Comparison of ENCODE assay signal across 8 cellular contexts in the genomic region with DNA sequence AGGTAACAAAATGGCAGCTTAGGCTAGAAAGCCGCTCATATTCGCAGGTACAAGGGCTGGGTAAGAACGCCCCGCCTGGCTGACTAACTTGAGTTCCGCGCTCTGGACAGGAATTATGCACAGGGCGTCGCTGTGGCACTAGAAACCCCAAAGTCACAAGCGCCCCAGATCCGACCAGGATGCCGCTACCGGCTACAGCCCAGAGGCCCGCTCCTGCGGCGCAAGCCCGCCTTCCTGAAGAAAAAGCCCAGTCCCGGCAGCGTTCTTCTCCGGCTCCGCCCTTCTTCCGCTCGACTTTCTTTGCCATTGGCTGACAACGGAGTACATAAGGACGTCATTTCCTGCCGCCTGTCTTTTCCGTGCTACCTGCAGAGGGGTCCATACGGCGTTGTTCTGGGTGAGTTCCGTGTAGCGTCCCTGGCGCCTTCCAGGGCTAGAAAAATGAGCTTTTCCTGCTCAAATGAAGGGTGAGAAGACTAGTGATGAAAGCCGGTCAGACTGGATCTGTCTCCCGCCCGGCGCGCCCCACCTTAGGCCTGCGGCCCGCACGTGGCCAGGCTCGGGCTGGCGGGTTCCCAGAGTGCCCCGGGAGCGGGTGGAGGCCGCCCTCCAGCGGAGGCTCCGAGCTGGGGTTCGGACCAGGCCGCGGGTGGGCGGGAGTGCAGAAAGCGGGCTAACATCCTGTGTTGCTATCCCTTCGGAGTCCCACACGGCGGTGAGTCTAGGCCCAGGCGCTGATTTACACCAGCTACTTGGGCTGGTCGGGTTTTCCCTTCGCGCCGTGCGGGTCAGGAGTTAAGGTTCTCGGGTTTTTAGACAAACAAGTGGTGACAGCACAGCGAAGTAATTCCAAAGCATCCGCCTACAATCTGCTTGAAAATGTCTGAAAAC. TPM values are rescaled to one million over a fixed set of nuclear protein-coding genes. Genes with fewer than 3 reads are reported as not detected.
DNase-seq lines count a peak whose midpoint lies in the region; ATAC-seq and TF ChIP-seq lines count a peak whose summit lies in the region.

A gene (plus strand): TSS at position 353 of the 891 bp plus-strand sequence. CDS start 934 bp downstream, outside the sequence.

- ATAC-seq in GM18505 (IDR thresholded peaks at IDR 0.05; ENCODE audit: unreplicated experiment) (peak; percentile 92), HG02973 (IDR thresholded peaks at IDR 0.05; ENCODE audit: unreplicated experiment) (peak; percentile 88), right cardiac atrium (peak; percentile 98 to 99)

- H3K4me3 ChIP-seq in ascending aorta, result peak within 1 kb of the TSS; percentile 80 to 88
- peak within 1 kb of the TSS; percentile 62 for H3K4me3 ChIP-seq in right cardiac atrium (ENCODE audit: low read length)
- H3K4me3 ChIP-seq in uterus, result peak within 1 kb of the TSS; percentile 75 to 81

- peak within 1 kb of the TSS; percentile 97 for H3K27ac Mint-ChIP-seq in T-helper 2 cell treated with Interferon-gamma antibody and Interleukin-4, amounts not matched to agents 5 μg/mL and 100 μg/mL, for 36 hours

- under 1% methylated on average over 63 of the region's 63 CpGs for WGBS in right cardiac atrium

- H3K27me3 Mint-ChIP-seq in T-helper 2 cell treated with Interferon-gamma antibody and Interleukin-4, amounts not matched to agents 5 μg/mL and 100 μg/mL, for 36 hours (ENCODE audit: low read depth), result no peaks in the 10 kb centered on the region

- peak within 1 kb of the TSS; percentile 90 for H3K4me3 Mint-ChIP-seq in T-helper 2 cell treated with Interferon-gamma antibody and Interleukin-4, amounts not matched to agents 5 μg/mL and 100 μg/mL, for 36 hours

- peaks cover 40% of the 10 kb centered on the region for H3K4me1 Mint-ChIP-seq in T-helper 2 cell treated with Interferon-gamma antibody and Interleukin-4, amounts not matched to agents 5 μg/mL and 100 μg/mL, for 36 hours (ENCODE audit: low read depth)

- H3K9me3 Mint-ChIP-seq in T-helper 2 cell treated with Interferon-gamma antibody and Interleukin-4, amounts not matched to agents 5 μg/mL and 100 μg/mL, for 36 hours, result no peaks in the 10 kb centered on the region

- H3K4me1 ChIP-seq in ascending aorta, result peaks cover 0 to 17% of the 10 kb centered on the region in 2 donors
- peaks cover 3% of the 10 kb centered on the region for H3K4me1 ChIP-seq in right cardiac atrium (ENCODE audit: control insufficient read depth, insufficient read depth, low read length)
- peaks cover 0 to 5% of the 10 kb centered on the region in 2 donors for H3K4me1 ChIP-seq in uterus

- DNase-seq in NCI-H1930 (lab: John Stamatoyannopoulos, UW), result peak; percentile 73 to 87
- DNase-seq in T-helper 2 cell treated with Interferon-gamma antibody and Interleukin-4, amounts not matched to agents 5 μg/mL and 100 μg/mL, for 36 hours (ENCODE audit: low spot score), result peak; percentile 97
- DNase-seq in ascending aorta (ENCODE audit: low spot score in 2 of 2), result peak; percentile 83 to 97
- DNase-seq in right cardiac atrium, result peak; percentile 96 to 97 (median 97)
- peak; percentile 86 for DNase-seq in pulmonary artery endothelial cell (ENCODE audit: low read depth, low spot score)
- DNase-seq in uterus, result peak; percentile 92 to 95

- H3K36me3 Mint-ChIP-seq in T-helper 2 cell treated with Interferon-gamma antibody and Interleukin-4, amounts not matched to agents 5 μg/mL and 100 μg/mL, for 36 hours (ENCODE audit: low read depth), result peaks cover 62% of the 10 kb centered on the region

- H3K36me3 ChIP-seq in ascending aorta (peaks cover 19 to 31% of the 10 kb centered on the region in 2 donors), uterus (no peaks in the 10 kb centered on the region)

- H3K27ac ChIP-seq in ascending aorta, result peak within 1 kb of the TSS; percentile 78 to 79
- H3K27ac ChIP-seq in right cardiac atrium (ENCODE audit: low read length), result peak within 1 kb of the TSS; percentile 94
- peak within 1 kb of the TSS; percentile 78 to 79 for H3K27ac ChIP-seq in uterus

- no peaks in the 10 kb centered on the region for H3K9me3 ChIP-seq in ascending aorta
- no peaks in the 10 kb centered on the region for H3K9me3 ChIP-seq in right cardiac atrium (ENCODE audit: control insufficient read depth, low read length)
- H3K9me3 ChIP-seq in uterus, result no peaks in the 10 kb centered on the region

- TF ChIP-seq CTCF in ascending aorta (IDR thresholded peaks at IDR 0.05) (peak in 2 of 3 experiments; percentile 3 to 47), uterus (IDR thresholded peaks at IDR 0.05) (peak in 3 of 4 experiments; percentile 31 to 44 (median 39))

- H3K27me3 ChIP-seq in ascending aorta (no peaks in the 10 kb centered on the region), right cardiac atrium (ENCODE audit: control insufficient read depth, insufficient read depth) (no peaks in the 10 kb centered on the region), uterus (no peaks in the 10 kb centered on the region)

- intact Hi-C loops in ascending aorta (cut with DNase I), result loop anchor here (1.0 to 5.0 kb wide), 2 partner anchors 22 to 1471 kb away; no protein-coding TSS in a partner anchor
- intact Hi-C loops in right cardiac atrium (cut with DNase I), result no loop called here
- intact Hi-C loops in uterus (cut with DNase I; ENCODE audit: low total_unique reads), result no loop called here

- TF ChIP-seq POLR2A in GM18505 (IDR thresholded peaks at IDR 0.05; ENCODE audit: borderline replicate concordance, extremely low read depth, insufficient read depth, insufficient read length) (peak; percentile 99), uterus (IDR thresholded peaks at IDR 0.05) (peak; percentile 82 to 86)

RNA-seq across cellular contexts. Expression of the gene that starts here (rescaled TPM):
- total RNA-seq in ascending aorta (745 TPM), right cardiac atrium (100 to 1,000 TPM; 446 to 642 (median 525) TPM), pulmonary artery endothelial cell (1,160 and 1,412 TPM in 2 replicates), uterus (1,000 to 10,000 TPM in 3 of 4 donors, 100 to 1,000 TPM in 1; 824 to 1,988 (median 1,203) TPM)
- 619 TPM for polyA plus RNA-seq in right cardiac atrium

Comparison
In these comparisons a context has a peak if more than half of its experiments do, and no peak if none do; other contexts are left out.
1. Peak in every context shown above with its lines: DNase-seq, ATAC-seq, H3K4me3 ChIP-seq and H3K27ac ChIP-seq.